ENCODE assay signal across 2 cellular contexts in the genomic region with DNA sequence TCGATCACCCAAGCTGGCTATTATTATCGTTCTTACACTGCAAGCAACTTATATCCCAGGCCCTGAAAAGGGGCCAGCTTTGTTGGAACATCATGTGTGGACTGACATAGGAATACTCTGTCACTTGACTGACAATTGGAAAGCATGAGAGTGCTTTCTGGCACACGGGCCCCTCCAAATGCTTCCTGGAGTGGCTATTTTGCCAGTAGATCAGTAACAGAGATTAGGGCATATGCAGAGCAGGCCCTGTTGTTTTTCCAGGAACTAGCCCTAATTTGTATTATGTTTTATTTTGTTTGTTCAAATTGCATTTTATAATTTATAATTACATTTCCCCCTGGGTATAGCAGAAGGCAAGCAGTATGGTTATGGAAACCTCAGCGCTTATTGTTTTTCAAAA.
A peak's percentile ranks its signal among the peaks of the same experiment; 100 is the strongest.
TF ChIP-seq lines count a peak whose summit lies in the region.

No MANE protein-coding gene starts in this region.

TF ChIP-seq in SK-N-SH, 30 proteins besides CTCF, POLR2A, EP300 and RAD21 (continued from another document):
- TF ChIP-seq TCF12 (IDR thresholded peaks at IDR 0.05) = 0 out of 2 replicates have a peak, but pooled peaks have one; percentile 29
- no peak for TF ChIP-seq ELF1 (IDR thresholded peaks at IDR 0.05)
- no peak for TF ChIP-seq FOXM1 (IDR thresholded peaks at IDR 0.05; ENCODE audit: low read depth)
- TF ChIP-seq, protein P1, sequence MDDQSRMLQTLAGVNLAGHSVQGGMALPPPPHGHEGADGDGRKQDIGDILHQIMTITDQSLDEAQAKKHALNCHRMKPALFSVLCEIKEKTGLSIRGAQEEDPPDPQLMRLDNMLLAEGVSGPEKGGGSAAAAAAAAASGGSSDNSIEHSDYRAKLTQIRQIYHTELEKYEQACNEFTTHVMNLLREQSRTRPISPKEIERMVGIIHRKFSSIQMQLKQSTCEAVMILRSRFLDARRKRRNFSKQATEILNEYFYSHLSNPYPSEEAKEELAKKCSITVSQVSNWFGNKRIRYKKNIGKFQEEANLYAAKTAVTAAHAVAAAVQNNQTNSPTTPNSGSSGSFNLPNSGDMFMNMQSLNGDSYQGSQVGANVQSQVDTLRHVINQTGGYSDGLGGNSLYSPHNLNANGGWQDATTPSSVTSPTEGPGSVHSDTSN (IDR thresholded peaks at IDR 0.05) = no peak
- 0 out of 2 replicates have a peak, but pooled peaks have one; percentile 33 for TF ChIP-seq NFIC (IDR thresholded peaks at IDR 0.05; ENCODE audit: borderline replicate concordance)
- peak; percentile 81 for TF ChIP-seq GATA2 (CRISPR knock-in tag; IDR thresholded peaks at IDR 0.05)
- TF ChIP-seq RCOR1 (IDR thresholded peaks at IDR 0.05; ENCODE audit: low read length) = peak; percentile 64
- TF ChIP-seq TAF1 (IDR thresholded peaks at IDR 0.05; ENCODE audit: borderline replicate concordance, low read depth, low read length) = no peak
TF ChIP-seq in SK-N-SH: peak in this region for 6.

TF ChIP-seq in endothelial cell of umbilical vein, 7 proteins besides CTCF, POLR2A, EP300 and RAD21 (continued from another document):
- no peak for TF ChIP-seq MAX (IDR thresholded peaks at IDR 0.05; ENCODE audit: insufficient read depth, insufficient read length)
TF ChIP-seq in endothelial cell of umbilical vein: peak in this region for 0.
